Comparison of ENCODE assay signal across 10 cellular contexts in the genomic region with DNA sequence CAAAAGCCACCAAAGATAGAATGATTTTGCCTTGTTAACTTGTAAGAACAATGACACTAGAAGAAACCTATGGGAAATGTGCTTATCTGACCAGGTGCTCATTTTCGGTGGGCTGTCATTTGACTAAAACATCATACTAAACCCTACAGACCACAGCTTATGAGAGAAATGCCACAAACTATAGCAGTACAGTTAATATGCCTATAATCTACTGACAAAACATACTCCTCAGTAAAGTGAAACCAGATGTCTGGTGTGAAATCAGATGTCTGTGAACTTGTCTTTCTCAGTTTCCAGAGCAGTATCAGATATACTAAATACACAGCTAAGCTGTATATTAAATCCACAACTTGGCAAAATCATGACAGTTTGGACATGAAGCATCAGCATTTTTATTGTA. TPM values are rescaled to one million over a fixed set of nuclear protein-coding genes. Genes with fewer than 3 reads are reported as not detected.
DNase-seq lines count a peak whose midpoint lies in the region; ATAC-seq and TF ChIP-seq lines count a peak whose summit lies in the region.
"Had no signal": no experiment of that assay in that cellular context is flagged by ENCODE, and none has a peak within 500 bp of the region (broad histone marks: within the 10 kb centered on the region; RNA-seq: fewer than 3 reads in every experiment).

No MANE protein-coding gene starts in this region.

- no peak overlapping the region for H4K8ac ChIP-seq in mesenchymal stem cell (ENCODE audit: low read length)

- H3K4me1 Mint-ChIP-seq in nephron progenitor cell, result peaks cover 31% of the 10 kb centered on the region

- H3K27ac Mint-ChIP-seq in nephron progenitor cell, result no peak overlapping the region
- H3K27ac Mint-ChIP-seq: memory B cell had no signal

- no peak for TF ChIP-seq CTCF in nephron progenitor cell (IDR thresholded peaks at IDR 0.05)

- peaks cover 47% of the 10 kb centered on the region for H3K36me3 Mint-ChIP-seq in nephron progenitor cell (ENCODE audit: low read depth)

- H3K4me2 ChIP-seq in mesenchymal stem cell (ENCODE audit: low read length, poor library complexity, severe bottlenecking), result no peak overlapping the region

- peak overlapping the region; percentile 27 for H3K9ac ChIP-seq in mesenchymal stem cell (ENCODE audit: low read length)

- H3K27me3 ChIP-seq in mesenchymal stem cell (ENCODE audit: control insufficient read depth in 1 of 2, insufficient read depth in 1 of 2, low read length in 2 of 2), result no peaks in the 10 kb centered on the region
- H3K27me3 ChIP-seq: upper lobe of left lung had no signal

- H3K27ac ChIP-seq in mesenchymal stem cell (ENCODE audit: low read length, poor library complexity, severe bottlenecking), result no peak overlapping the region
- H3K27ac ChIP-seq: upper lobe of left lung had no signal

- no peak overlapping the region for H2BK5ac ChIP-seq in mesenchymal stem cell (ENCODE audit: low read depth, low read length, poor library complexity, severe bottlenecking)

- H2AK5ac ChIP-seq in mesenchymal stem cell (ENCODE audit: low read length, severe bottlenecking), result no peak overlapping the region

- H3K4ac ChIP-seq in mesenchymal stem cell (ENCODE audit: low read depth in 1 of 2, low read length in 2 of 2), result no peak overlapping the region

- H3K23ac ChIP-seq in mesenchymal stem cell (ENCODE audit: low read length in 2 of 2), result no peak overlapping the region

- no peak overlapping the region for H2BK15ac ChIP-seq in mesenchymal stem cell (ENCODE audit: low read depth, poor library complexity, severe bottlenecking)

- H2AFZ ChIP-seq in mesenchymal stem cell (ENCODE audit: low read depth, low read length), result no peak overlapping the region

- no peaks in the 10 kb centered on the region for H3K9me3 ChIP-seq in mesenchymal stem cell (ENCODE audit: control insufficient read depth, low read length)
- H3K9me3 ChIP-seq: upper lobe of left lung had no signal

- no peak overlapping the region for H3K14ac ChIP-seq in mesenchymal stem cell (ENCODE audit: low read length in 2 of 2)

- H3K27me3 Mint-ChIP-seq in nephron progenitor cell (ENCODE audit: low read depth, poor library complexity), result no peaks in the 10 kb centered on the region

- H3K9me3 Mint-ChIP-seq in nephron progenitor cell, result peaks cover 11% of the 10 kb centered on the region
- H3K9me3 Mint-ChIP-seq: memory B cell had no signal

- ATAC-seq in GM19035 (IDR thresholded peaks at IDR 0.05; ENCODE audit: unreplicated experiment) (peak; percentile 39), HG02623 (IDR thresholded peaks at IDR 0.05; ENCODE audit: unreplicated experiment) (peak; percentile 52), HG03565 (IDR thresholded peaks at IDR 0.05; ENCODE audit: unreplicated experiment) (peak; percentile 42)

- peaks cover 3% of the 10 kb centered on the region for H3K4me1 ChIP-seq in mesenchymal stem cell (ENCODE audit: control insufficient read depth, insufficient read depth, low read depth, low read length)

- H2BK120ac ChIP-seq in mesenchymal stem cell (ENCODE audit: low read depth, low read length), result no peak overlapping the region

- H3K18ac ChIP-seq in mesenchymal stem cell (ENCODE audit: low read depth in 1 of 2, low read length in 2 of 2), result no peak overlapping the region

- DNase-seq in mesenchymal stem cell (no peak), NK-92 (lab: John Stamatoyannopoulos, UW; ENCODE audit: unreplicated experiment) (no peak), DMS 273 (lab: John Stamatoyannopoulos, UW; ENCODE audit: unreplicated experiment) (no peak), nephron progenitor cell (no peak)
- no peak for DNase-seq in stimulated activated CD4-positive, alpha-beta T cell treated with anti-CD3 and anti-CD28 coated beads, Interleukin-2, amount 100 ng/mL, for 48 hours
- DNase-seq: upper lobe of left lung had no signal

- no peak overlapping the region for H2BK12ac ChIP-seq in mesenchymal stem cell (ENCODE audit: low read length in 2 of 2)

- H3K4me3 Mint-ChIP-seq in nephron progenitor cell, result no peak overlapping the region
- H3K4me3 Mint-ChIP-seq: memory B cell had no signal

- peaks cover 0 to 33% of the 10 kb centered on the region in 2 experiments for H3K36me3 ChIP-seq in mesenchymal stem cell (ENCODE audit: control insufficient read depth in 1 of 2, insufficient read depth in 2 of 2, low read depth in 1 of 2, low read length in 2 of 2)

- no peak overlapping the region for H3K4me3 ChIP-seq in mesenchymal stem cell (ENCODE audit: insufficient read depth in 1 of 2, low read depth in 1 of 2, low read length in 2 of 2)
- H3K4me3 ChIP-seq: upper lobe of left lung had no signal

- peaks cover 4% of the 10 kb centered on the region for H3K79me1 ChIP-seq in mesenchymal stem cell (replicated peaks; ENCODE audit: low read length, poor library complexity, severe bottlenecking)

- 83% methylated on average over 1 of the region's 1 CpG for WGBS in mesenchymal stem cell

- H4K91ac ChIP-seq in mesenchymal stem cell (ENCODE audit: low read length), result no peak overlapping the region

RNA-seq across cellular contexts. Expression of a gene that starts 3.3 kb away (rescaled TPM):
- 5.8 TPM for polyA plus RNA-seq in mesenchymal stem cell (2013, experiment 1 of 2)
- polyA plus RNA-seq in mesenchymal stem cell (2013, experiment 2 of 2), result 4.8 TPM
